ENCODE assay signal across 9 cellular contexts in the genomic region with DNA sequence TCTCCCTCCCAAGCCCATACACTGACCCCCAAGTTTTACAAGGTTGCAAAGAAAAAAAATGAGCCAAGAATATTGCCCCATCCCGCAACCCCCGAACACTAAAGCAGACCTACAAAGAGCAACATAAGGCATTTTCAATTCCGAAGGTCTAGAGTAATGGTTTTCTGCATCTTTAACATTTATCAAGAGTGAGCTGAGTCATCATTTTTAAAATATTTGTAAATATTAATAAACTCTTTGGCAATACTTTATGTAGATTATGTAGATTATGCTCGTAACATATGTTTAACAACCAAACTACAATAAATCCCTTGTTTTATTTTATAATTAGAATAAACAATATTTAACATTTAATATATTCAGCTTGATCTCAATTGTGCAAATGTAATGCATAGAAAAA. TPM values are rescaled to one million over a fixed set of nuclear protein-coding genes. Genes with fewer than 3 reads are reported as not detected.
DNase-seq lines count a peak whose midpoint lies in the region; ATAC-seq and TF ChIP-seq lines count a peak whose summit lies in the region.
"Had no signal": no experiment of that assay in that cellular context is flagged by ENCODE, and none has a peak within 500 bp of the region (broad histone marks: within the 10 kb centered on the region; RNA-seq: fewer than 3 reads in every experiment).

No MANE protein-coding gene starts in this region.

- no peak overlapping the region for H3K27ac Mint-ChIP-seq in T-helper 17 cell

- H3K27ac ChIP-seq in heart left ventricle: peak overlapping the region in 7 of 12 donors; percentile 87 to 98 (median 94)
- peak overlapping the region; percentile 91 for H3K27ac ChIP-seq in subcutaneous abdominal adipose tissue (ENCODE audit: low read depth, low read length)
- H3K27ac ChIP-seq in adrenal gland: no peak overlapping the region

- H3K27me3 ChIP-seq in heart left ventricle: no peaks in the 10 kb centered on the region
- no peaks in the 10 kb centered on the region for H3K27me3 ChIP-seq in subcutaneous abdominal adipose tissue (ENCODE audit: control insufficient read depth in 5 of 5, insufficient read depth in 4 of 5, low read length in 5 of 5)
- no peaks in the 10 kb centered on the region for H3K27me3 ChIP-seq in adrenal gland

- H3K4me1 Mint-ChIP-seq in T-helper 17 cell: peaks cover 16% of the 10 kb centered on the region

- H3K36me3 Mint-ChIP-seq in T-helper 17 cell (ENCODE audit: low read depth): peaks cover 3% of the 10 kb centered on the region

- H3K9me3 ChIP-seq in heart left ventricle (no peaks in the 10 kb centered on the region), T-helper 17 cell (ENCODE audit: control insufficient read depth, low read length, poor library complexity, severe bottlenecking) (no peaks in the 10 kb centered on the region), subcutaneous abdominal adipose tissue (ENCODE audit: control insufficient read depth in 5 of 5, low read length in 5 of 5) (no peaks in the 10 kb centered on the region), adrenal gland (replicated peaks in 1 of 3) (no peaks in the 10 kb centered on the region)

- peak overlapping the region in 2 of 12 donors; percentile 70 to 79 for H3K4me3 ChIP-seq in heart left ventricle
- peak overlapping the region; percentile 84 for H3K4me3 ChIP-seq in foreskin fibroblast (ENCODE audit: low read depth in 1 of 2, low read length in 2 of 2)
- H3K4me3 ChIP-seq in subcutaneous abdominal adipose tissue (ENCODE audit: low read depth in 1 of 5, low read length in 5 of 5): peak overlapping the region in 1 of 5 donors; percentile 72
- H3K4me3 ChIP-seq in adrenal gland: peak overlapping the region in 1 of 4 donors; percentile 60

- DNase-seq in heart left ventricle: no peak
- DNase-seq in Right ventricle myocardium superior: no peak
- DNase-seq in T-helper 17 cell: no peak
- no peak for DNase-seq in foreskin fibroblast
- no peak for DNase-seq in adrenal gland
- DNase-seq in SHP77 treated with DMSO at 0.1 percent for 48 hours (lab: John Stamatoyannopoulos, UW): no peak
- DNase-seq: NCI-H2029 had no signal

- peaks cover 0 to 19% (median 5%) of the 10 kb centered on the region in 12 donors for H3K4me1 ChIP-seq in heart left ventricle
- peaks cover 0 to 17% (median 14%) of the 10 kb centered on the region in 5 donors for H3K4me1 ChIP-seq in subcutaneous abdominal adipose tissue (ENCODE audit: control insufficient read depth in 5 of 5, insufficient read depth in 5 of 5, low read length in 5 of 5)
- peaks cover 0 to 11% of the 10 kb centered on the region in 2 donors for H3K4me1 ChIP-seq in adrenal gland (replicated peaks in 1 of 2)

- WGBS in heart left ventricle, 4 donors: 95 to 97% (median 95%) methylated on average over 4 of the region's 4 CpGs
- 92 to 97% (median 94%) methylated on average over 4 of the region's 4 CpGs for WGBS in adrenal gland, 4 donors

- TF ChIP-seq POLR2A in heart left ventricle (IDR thresholded peaks at IDR 0.05): no peak
- no peak for TF ChIP-seq POLR2A in adrenal gland (IDR thresholded peaks at IDR 0.05)

- no peak for TF ChIP-seq CTCF in heart left ventricle (IDR thresholded peaks at IDR 0.05)
- no peak for TF ChIP-seq CTCF in foreskin fibroblast (IDR thresholded peaks at IDR 0.05; ENCODE audit: low read depth, low read length)
- TF ChIP-seq CTCF in adrenal gland (IDR thresholded peaks at IDR 0.05): no peak

- peaks cover 0 to 20% (median 9%) of the 10 kb centered on the region in 9 donors for H3K36me3 ChIP-seq in heart left ventricle
- peaks cover 1 to 13% (median 1%) of the 10 kb centered on the region in 5 donors for H3K36me3 ChIP-seq in subcutaneous abdominal adipose tissue (ENCODE audit: control insufficient read depth in 5 of 5, insufficient read depth in 5 of 5, low read length in 5 of 5)
- H3K36me3 ChIP-seq in adrenal gland (replicated peaks in 1 of 2): no peaks in the 10 kb centered on the region

- H3K9ac ChIP-seq in subcutaneous abdominal adipose tissue (ENCODE audit: low read length in 5 of 5): peak overlapping the region in 2 of 5 donors; percentile 81 to 89

- ATAC-seq in heart left ventricle (no peak), Right ventricle myocardium superior (ENCODE audit: poor library complexity) (no peak), T-helper 17 cell (no peak), GM19463 (IDR thresholded peaks at IDR 0.05; ENCODE audit: unreplicated experiment) (no peak)

- H3K27me3 Mint-ChIP-seq in T-helper 17 cell: peaks cover under 1% of the 10 kb centered on the region

- intact Hi-C loops in heart left ventricle (cut with DNase I) (loop anchor here in 1 of 10 donors (5.0 kb wide), 1 partner anchor 65 kb away; no protein-coding TSS in a partner anchor), Right ventricle myocardium superior (cut with DNase I) (no loop called here), adrenal gland (cut with DNase I) (no loop called here)

- peak overlapping the region; percentile 45 for H3K4me3 Mint-ChIP-seq in T-helper 17 cell

RNA-seq across cellular contexts. Expression of gene ZNF624, which starts 1.4 kb away (rescaled TPM):
- total RNA-seq in heart left ventricle (1 to 10 TPM in 8 of 9 donors, under 1 TPM in 1; 0.88 to 5.6 (median 1.8) TPM), Right ventricle myocardium superior (1.4 TPM), T-helper 17 cell (1 to 10 TPM; 4.0 to 4.1 TPM), adrenal gland (1 to 10 TPM; 1.6 to 9.2 (median 3.8) TPM)
- polyA plus RNA-seq in heart left ventricle (under 1 TPM; 0.55 to 0.72 TPM), adrenal gland (1 to 10 TPM in 1 of 3 donors, under 1 TPM in 2; 0.88 to 3.9 (median 0.94) TPM)

RNA-seq across cellular contexts. Expression of gene CCDC144A, which starts 37.8 kb away (rescaled TPM):
- total RNA-seq in heart left ventricle (1 to 10 TPM in 5 of 9 donors, under 1 TPM in 3, not detected in 1; 0.31 to 4.4 (median 1.5) TPM), Right ventricle myocardium superior (1.8 TPM), T-helper 17 cell (10 to 100 TPM in 1 of 2 donors, 1 to 10 TPM in 1; 9.9 to 11.8 TPM), adrenal gland (10 to 100 TPM in 1 of 8 donors, 1 to 10 TPM in 4, under 1 TPM in 3; 0.06 to 12.3 (median 3.5) TPM)
- polyA plus RNA-seq in heart left ventricle (1 to 10 TPM in 1 of 2 donors, under 1 TPM in 1; 0.78 to 1.2 TPM), adrenal gland (1 to 10 TPM in 1 of 3 donors, under 1 TPM in 2; 0.10 to 1.8 (median 0.26) TPM)

Comparison
In these comparisons a context has a peak if more than half of its experiments do, and no peak if none do; other contexts are left out.
1. H3K27ac ChIP-seq: peak in heart left ventricle (7 of 12) and subcutaneous abdominal adipose tissue (single experiment); none in adrenal gland (0 of 5).